ENCODE assay signal across 9 cellular contexts in genomic region chr15:99961011-99961441, GRCh38.
DNase-seq lines count a peak whose midpoint lies in the region; ATAC-seq, FAIRE-seq and TF ChIP-seq lines count a peak whose summit lies in the region.
"Had no signal": no experiment of that assay in that cellular context is flagged by ENCODE, and none has a peak within 500 bp of the region (broad histone marks: within the 10 kb centered on the region; RNA-seq: fewer than 3 reads in every experiment).

No MANE protein-coding gene starts in this region.

- intact Hi-C loops in Right ventricle myocardium inferior (cut with DNase I): loop anchor here (5.0 to 10.0 kb wide), 2 partner anchors 196 to 374 kb away; no protein-coding TSS in a partner anchor
- intact Hi-C loops in cardiac septum (cut with DNase I): loop anchor here (10.0 kb wide), 1 partner anchor 154 kb away; no protein-coding TSS in a partner anchor
- intact Hi-C loops in transverse colon (cut with DNase I; ENCODE audit: low total_unique reads): no loop called here

- no peaks in the 10 kb centered on the region for H3K9me3 ChIP-seq in transverse colon
- H3K9me3 ChIP-seq: breast epithelium had no signal

- H3K27me3 ChIP-seq in transverse colon: peaks cover 11% of the 10 kb centered on the region
- H3K27me3 ChIP-seq: breast epithelium had no signal

- no peak overlapping the region for H3K4me3 ChIP-seq in transverse colon
- H3K4me3 ChIP-seq: breast epithelium had no signal

- in situ Hi-C loops in transverse colon (cut with MboI; ENCODE audit: low pct_ligation_motif_present in 1 of 4, low pct_unique_long_range_greater_than_20kb in 1 of 4, low sequenced_read_pairs in 3 of 4): no loop called here

- H3K27ac ChIP-seq in transverse colon: no peak overlapping the region
- H3K27ac ChIP-seq: breast epithelium had no signal

- no peak for FAIRE-seq in urothelium cell line (lab: Jason Lieb, UNC)
- no peak for FAIRE-seq in GM19239 (lab: Jason Lieb, UNC)

- no peak for DNase-seq in Right ventricle myocardium inferior (ENCODE audit: missing footprints)
- no peak for DNase-seq in cardiac septum (ENCODE audit: low spot score)
- peak; percentile 41 for DNase-seq in amniotic epithelial cell (ENCODE audit: low read depth)
- peak; percentile 69 for DNase-seq in iPS-NIHi7 (ENCODE audit: extremely low spot score)
- DNase-seq in transverse colon: no peak
- DNase-seq in urothelium cell line (ENCODE audit: low spot score): no peak
- DNase-seq in GM19239 (ENCODE audit: insufficient read length, low spot score): no peak

- ATAC-seq in Right ventricle myocardium inferior: peak; percentile 70
- ATAC-seq in GM19023 (IDR thresholded peaks at IDR 0.05; ENCODE audit: unreplicated experiment): no peak

- TF ChIP-seq EP300 in transverse colon (IDR thresholded peaks at IDR 0.05; ENCODE audit: low read depth): no peak

- peaks cover 0 to 10% (median 0%) of the 10 kb centered on the region in 4 donors for H3K4me1 ChIP-seq in transverse colon
- H3K4me1 ChIP-seq: breast epithelium had no signal

- no peak for TF ChIP-seq POLR2A in transverse colon (IDR thresholded peaks at IDR 0.05)

- H3K36me3 ChIP-seq in transverse colon: no peaks in the 10 kb centered on the region
- H3K36me3 ChIP-seq: breast epithelium had no signal

- TF ChIP-seq CTCF in transverse colon (IDR thresholded peaks at IDR 0.05): peak in 3 of 5 experiments; percentile 10 to 20 (median 15)

- 60% methylated on average over 12 of the region's 12 CpGs; no CpG with 5 or more reads in 1 of the 2 donors for WGBS in transverse colon (ENCODE audit: low coverage in 1 of 2), 2 donors

Comparison
In these comparisons a context has a peak if more than half of its experiments do, and no peak if none do; other contexts are left out.
1. DNase-seq: peak in amniotic epithelial cell (single experiment) and iPS-NIHi7 (single experiment); none in Right ventricle myocardium inferior (single experiment), cardiac septum (single experiment), transverse colon (single experiment), urothelium cell line (single experiment) and GM19239 (single experiment).